In the genomic region with DNA sequence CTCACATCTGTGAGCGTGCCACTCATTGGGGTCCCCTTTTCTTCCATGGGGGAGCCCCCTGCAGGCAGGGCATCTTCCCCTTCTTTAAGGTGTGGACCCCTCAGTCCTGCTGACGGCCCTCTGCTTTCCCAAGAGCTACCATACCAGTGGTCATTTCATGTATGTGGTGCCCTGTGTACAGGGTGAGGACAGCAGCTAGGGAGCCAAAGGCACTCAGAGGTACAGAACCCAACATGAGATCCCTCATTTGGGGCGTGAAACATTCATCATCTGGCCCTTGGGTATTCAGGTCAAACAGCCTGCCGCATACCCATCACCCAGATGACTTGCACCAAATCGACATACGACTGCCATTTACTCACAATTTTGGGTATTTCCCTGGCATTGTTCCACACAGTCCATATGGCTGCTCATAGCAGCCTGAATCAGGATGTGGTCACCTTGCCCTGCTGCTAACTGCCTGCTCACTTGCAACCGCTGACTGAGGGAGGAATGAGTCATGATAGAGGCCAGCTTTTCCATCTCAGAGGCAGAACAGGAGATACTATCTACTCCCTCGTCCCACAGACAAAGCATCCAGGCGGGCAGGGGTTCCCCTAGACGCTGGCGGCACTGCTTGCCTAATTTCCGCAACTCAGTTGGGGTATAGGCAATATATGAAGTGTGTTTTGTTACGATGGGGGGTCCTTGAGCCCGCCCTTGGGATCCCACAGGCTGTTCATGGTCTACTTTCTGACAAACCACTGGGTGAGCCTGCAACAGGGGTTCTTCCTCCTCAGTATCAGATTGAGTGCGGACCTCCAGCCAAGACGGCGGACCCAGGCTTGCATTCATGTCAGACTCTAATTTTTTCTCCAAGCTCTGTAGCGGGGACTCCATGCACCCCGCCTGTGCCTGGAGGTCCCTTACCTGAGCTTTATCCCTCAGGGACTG, we compare ENCODE assay signal across 1 cellular context.
TF ChIP-seq lines count a peak whose summit lies in the region.

No MANE protein-coding gene starts in this region.

TF ChIP-seq in K562, 482 proteins besides CTCF, POLR2A, EP300 and RAD21 (continued from another document):
- TF ChIP-seq JUND (IDR thresholded peaks at IDR 0.05; ENCODE audit: borderline replicate concordance, low read depth, low read length) (peak; percentile 82), JUND (tag; IDR thresholded peaks at IDR 0.05; ENCODE audit: borderline replicate concordance, low read depth, low read length) (peak; percentile 79; the same call in 1 of the 3 replicates), MEIS2 (IDR thresholded peaks at IDR 0.05; ENCODE audit: partially characterized antibody) (peak; percentile 3), ZNF23 (CRISPR knock-in tag; IDR thresholded peaks at IDR 0.05) (no peak), DMBX1 (CRISPR knock-in tag; IDR thresholded peaks at IDR 0.05; ENCODE audit: borderline replicate concordance) (no peak)
- TF ChIP-seq, protein P1, sequence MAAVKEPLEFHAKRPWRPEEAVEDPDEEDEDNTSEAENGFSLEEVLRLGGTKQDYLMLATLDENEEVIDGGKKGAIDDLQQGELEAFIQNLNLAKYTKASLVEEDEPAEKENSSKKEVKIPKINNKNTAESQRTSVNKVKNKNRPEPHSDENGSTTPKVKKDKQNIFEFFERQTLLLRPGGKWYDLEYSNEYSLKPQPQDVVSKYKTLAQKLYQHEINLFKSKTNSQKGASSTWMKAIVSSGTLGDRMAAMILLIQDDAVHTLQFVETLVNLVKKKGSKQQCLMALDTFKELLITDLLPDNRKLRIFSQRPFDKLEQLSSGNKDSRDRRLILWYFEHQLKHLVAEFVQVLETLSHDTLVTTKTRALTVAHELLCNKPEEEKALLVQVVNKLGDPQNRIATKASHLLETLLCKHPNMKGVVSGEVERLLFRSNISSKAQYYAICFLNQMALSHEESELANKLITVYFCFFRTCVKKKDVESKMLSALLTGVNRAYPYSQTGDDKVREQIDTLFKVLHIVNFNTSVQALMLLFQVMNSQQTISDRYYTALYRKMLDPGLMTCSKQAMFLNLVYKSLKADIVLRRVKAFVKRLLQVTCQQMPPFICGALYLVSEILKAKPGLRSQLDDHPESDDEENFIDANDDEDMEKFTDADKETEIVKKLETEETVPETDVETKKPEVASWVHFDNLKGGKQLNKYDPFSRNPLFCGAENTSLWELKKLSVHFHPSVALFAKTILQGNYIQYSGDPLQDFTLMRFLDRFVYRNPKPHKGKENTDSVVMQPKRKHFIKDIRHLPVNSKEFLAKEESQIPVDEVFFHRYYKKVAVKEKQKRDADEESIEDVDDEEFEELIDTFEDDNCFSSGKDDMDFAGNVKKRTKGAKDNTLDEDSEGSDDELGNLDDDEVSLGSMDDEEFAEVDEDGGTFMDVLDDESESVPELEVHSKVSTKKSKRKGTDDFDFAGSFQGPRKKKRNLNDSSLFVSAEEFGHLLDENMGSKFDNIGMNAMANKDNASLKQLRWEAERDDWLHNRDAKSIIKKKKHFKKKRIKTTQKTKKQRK (IDR thresholded peaks at IDR 0.05; ENCODE audit: borderline replicate concordance, low read depth, low read length), result no peak
